8 cellular contexts compared by ENCODE assay signal in the genomic region with DNA sequence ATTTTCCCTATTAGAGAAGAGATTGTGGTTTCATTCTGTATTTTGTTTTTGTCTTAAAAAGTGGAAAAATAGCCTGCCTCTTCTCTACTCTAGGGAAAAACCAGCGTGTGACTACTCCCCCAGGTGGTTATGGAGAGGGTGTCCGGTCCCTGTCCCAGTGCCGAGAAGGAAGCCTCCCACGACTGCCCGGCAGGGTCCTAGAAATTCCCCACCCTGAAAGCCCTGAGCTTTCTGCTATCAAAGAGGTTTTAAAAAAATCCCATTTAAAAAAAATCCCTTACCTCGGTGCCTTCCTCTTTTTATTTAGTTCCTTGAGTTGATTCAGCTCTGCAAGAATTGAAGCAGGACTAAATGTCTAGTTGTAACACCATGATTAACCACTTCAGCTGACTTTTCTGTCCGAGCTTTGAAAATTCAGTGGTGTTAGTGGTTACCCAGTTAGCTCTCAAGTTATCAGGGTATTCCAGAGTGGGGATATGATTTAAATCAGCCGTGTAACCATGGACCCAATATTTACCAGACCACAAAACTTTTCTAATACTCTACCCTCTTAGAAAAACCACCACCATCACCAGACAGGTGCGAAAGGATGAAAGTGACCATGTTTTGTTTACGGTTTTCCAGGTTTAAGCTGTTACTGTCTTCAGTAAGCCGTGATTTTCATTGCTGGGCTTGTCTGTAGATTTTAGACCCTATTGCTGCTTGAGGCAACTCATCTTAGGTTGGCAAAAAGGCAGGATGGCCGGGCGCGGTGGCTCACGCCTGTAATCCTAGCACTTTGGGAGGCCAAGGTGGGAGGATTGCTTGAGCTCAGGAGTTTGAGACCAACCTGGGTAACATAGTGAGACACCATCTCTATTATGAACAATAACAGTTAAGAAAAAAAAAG. TPM values are rescaled to one million over a fixed set of nuclear protein-coding genes. Genes with fewer than 3 reads are reported as not detected.
A peak's percentile ranks its signal among the peaks of the same experiment; 100 is the strongest.
DNase-seq lines count a peak whose midpoint lies in the region; ATAC-seq and TF ChIP-seq lines count a peak whose summit lies in the region.

No MANE protein-coding gene starts in this region.

- H3K79me2 ChIP-seq in Karpas-422 (ENCODE audit: low read length) = no peaks in the 10 kb centered on the region

- no peak overlapping the region for H3K9ac ChIP-seq in Karpas-422 (ENCODE audit: low read length)

- DNase-seq in left ventricle myocardium inferior = no peak
- DNase-seq in right cardiac atrium = no peak
- DNase-seq in RWPE1 (ENCODE audit: low spot score) = no peak
- no peak for DNase-seq in fibroblast of the aortic adventitia (ENCODE audit: low read depth)
- peak in 1 of 2 donors; percentile 38 for DNase-seq in tibial artery
- no peak for DNase-seq in GOT3 (lab: John Stamatoyannopoulos, UW)
- DNase-seq in Karpas-422 = no peak

- POLR2A ChIA-PET in RWPE1 (lab: Yijun Ruan, JAX; ENCODE audit: low non-redundant PET) = no interaction called here

- H3K27ac ChIP-seq in left ventricle myocardium inferior (replicated peaks) (no peak overlapping the region), right cardiac atrium (ENCODE audit: low read length) (no peak overlapping the region), RWPE1 (0 out of 2 replicates have a peak overlapping the region, but pooled peaks have one; percentile 4), tibial artery (no peak overlapping the region), Karpas-422 (ENCODE audit: low read length) (no peak overlapping the region)

- intact Hi-C loops in left ventricle myocardium inferior (cut with micrococcal nuclease) (loop anchor here (10.0 kb wide), 1 partner anchor 62 kb away; a partner anchor contains a TSS), right cardiac atrium (cut with DNase I) (loop anchor here in 1 of 4 donors (10.0 kb wide), 1 partner anchor 72 kb away; no protein-coding TSS in a partner anchor), tibial artery (cut with DNase I; ENCODE audit: low total_unique reads) (no loop called here)

- no peak overlapping the region for H3K4me2 ChIP-seq in Karpas-422 (ENCODE audit: low read depth, low read length, poor library complexity, severe bottlenecking)

- no peak overlapping the region for H2AFZ ChIP-seq in Karpas-422 (ENCODE audit: low read length)

- H3K4me3 ChIP-seq in left ventricle myocardium inferior (no peak overlapping the region), right cardiac atrium (ENCODE audit: low read length) (no peak overlapping the region), fibroblast of the aortic adventitia (ENCODE audit: low read depth, low read length) (no peak overlapping the region), tibial artery (no peak overlapping the region), Karpas-422 (ENCODE audit: low read length) (no peak overlapping the region)

- no peaks in the 10 kb centered on the region for H3K27me3 ChIP-seq in left ventricle myocardium inferior (ENCODE audit: low read depth)
- no peaks in the 10 kb centered on the region for H3K27me3 ChIP-seq in right cardiac atrium (ENCODE audit: control insufficient read depth, insufficient read depth)
- no peaks in the 10 kb centered on the region for H3K27me3 ChIP-seq in tibial artery
- H3K27me3 ChIP-seq in Karpas-422 (ENCODE audit: low read length) = no peaks in the 10 kb centered on the region

- no peaks in the 10 kb centered on the region for H3K9me2 ChIP-seq in Karpas-422 (replicated peaks; ENCODE audit: insufficient read depth, low read length)

- WGBS in right cardiac atrium = 62% methylated on average over 15 of the region's 15 CpGs

- TF ChIP-seq CTCF in left ventricle myocardium inferior (IDR thresholded peaks at IDR 0.05; ENCODE audit: borderline replicate concordance) (peak; percentile 46), RWPE1 (conservative IDR thresholded peaks at IDR 0.05; ENCODE audit: low read depth) (no peak), fibroblast of the aortic adventitia (IDR thresholded peaks at IDR 0.05; ENCODE audit: insufficient read depth, low read length) (peak; percentile 15), tibial artery (IDR thresholded peaks at IDR 0.05) (peak; percentile 7 to 9)

- H3K36me3 ChIP-seq in left ventricle myocardium inferior (peaks cover 15% of the 10 kb centered on the region), tibial artery (peaks cover 13 to 31% (median 20%) of the 10 kb centered on the region in 3 donors), Karpas-422 (ENCODE audit: insufficient read depth, low read length) (no peaks in the 10 kb centered on the region)

- CTCF ChIA-PET in RWPE1 (lab: Yijun Ruan, JAX) = interaction anchor here (0.7 to 1.0 kb wide), 2 partner anchors 17 to 24 kb away, joined by 3 read pairs; no protein-coding TSS in a partner anchor

- no peaks in the 10 kb centered on the region for H4K20me1 ChIP-seq in Karpas-422 (ENCODE audit: insufficient read depth, low read depth, low read length)

- ATAC-seq in right cardiac atrium (no peak), HG03039 (IDR thresholded peaks at IDR 0.05; ENCODE audit: unreplicated experiment) (no peak)

- H3K4me1 ChIP-seq in left ventricle myocardium inferior = peaks cover 22% of the 10 kb centered on the region
- peaks cover 7% of the 10 kb centered on the region for H3K4me1 ChIP-seq in right cardiac atrium (ENCODE audit: control insufficient read depth, insufficient read depth, low read length)
- peaks cover 0 to 14% (median 3%) of the 10 kb centered on the region in 4 donors for H3K4me1 ChIP-seq in tibial artery
- no peaks in the 10 kb centered on the region for H3K4me1 ChIP-seq in Karpas-422 (ENCODE audit: low read length)

- H3K9me3 ChIP-seq in left ventricle myocardium inferior (replicated peaks) (no peaks in the 10 kb centered on the region), right cardiac atrium (ENCODE audit: control insufficient read depth, low read length) (no peaks in the 10 kb centered on the region), tibial artery (no peaks in the 10 kb centered on the region), Karpas-422 (ENCODE audit: low read length) (no peaks in the 10 kb centered on the region)

RNA-seq across cellular contexts. Expression of a gene that starts 34.9 kb away (rescaled TPM):
- total RNA-seq in left ventricle myocardium inferior = 2.6 TPM
- 1 to 10 TPM; 2.8 to 4.1 (median 3.4) TPM for total RNA-seq in right cardiac atrium
- 4.9 TPM for polyA plus RNA-seq in right cardiac atrium
- not detected in 2 replicates for total RNA-seq in fibroblast of the aortic adventitia (ENCODE audit: low replicate concordance)
- not detected in 2 replicates for total RNA-seq in Karpas-422 (2014; rRNA removed; shearing (Covaris generic); ENCODE audit: low replicate concordance)

RNA-seq across cellular contexts. Expression of a gene that starts 35.1 kb away (rescaled TPM):
- 9.2 TPM for total RNA-seq in left ventricle myocardium inferior
- total RNA-seq in right cardiac atrium = 10 to 100 TPM; 17.4 to 23.8 (median 21.1) TPM
- polyA plus RNA-seq in right cardiac atrium = 16.4 TPM
- 0.09 and 0.49 TPM in 2 replicates for total RNA-seq in fibroblast of the aortic adventitia (ENCODE audit: low replicate concordance)
- total RNA-seq in Karpas-422 (2014; rRNA removed; shearing (Covaris generic); ENCODE audit: low replicate concordance) = not detected in 2 replicates
